In the genomic region with DNA sequence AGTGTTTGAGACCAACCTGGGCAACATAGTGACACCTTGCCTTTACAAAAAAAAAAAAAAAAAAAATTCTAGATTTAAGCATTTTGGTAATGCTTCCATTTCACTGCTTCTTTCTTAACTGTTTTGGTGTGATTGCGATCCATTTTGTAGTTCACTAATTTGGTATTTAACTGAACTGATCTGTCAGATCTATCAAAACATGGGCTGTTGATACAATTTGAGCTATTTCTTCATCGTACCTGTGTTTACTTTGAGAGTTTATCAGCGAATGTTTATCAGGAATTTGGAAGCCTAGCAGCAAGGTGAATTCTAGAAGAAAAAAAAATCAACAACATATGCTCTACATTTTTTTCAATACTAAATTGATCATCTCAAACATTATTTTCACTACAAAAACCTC, we compare ENCODE assay signal across 2 cellular contexts.
A peak's percentile ranks its signal among the peaks of the same experiment; 100 is the strongest.
TF ChIP-seq lines count a peak whose summit lies in the region.

No MANE protein-coding gene starts in this region.

TF ChIP-seq in liver, 16 proteins besides CTCF, POLR2A, EP300 and RAD21:
- TF ChIP-seq, protein P1, sequence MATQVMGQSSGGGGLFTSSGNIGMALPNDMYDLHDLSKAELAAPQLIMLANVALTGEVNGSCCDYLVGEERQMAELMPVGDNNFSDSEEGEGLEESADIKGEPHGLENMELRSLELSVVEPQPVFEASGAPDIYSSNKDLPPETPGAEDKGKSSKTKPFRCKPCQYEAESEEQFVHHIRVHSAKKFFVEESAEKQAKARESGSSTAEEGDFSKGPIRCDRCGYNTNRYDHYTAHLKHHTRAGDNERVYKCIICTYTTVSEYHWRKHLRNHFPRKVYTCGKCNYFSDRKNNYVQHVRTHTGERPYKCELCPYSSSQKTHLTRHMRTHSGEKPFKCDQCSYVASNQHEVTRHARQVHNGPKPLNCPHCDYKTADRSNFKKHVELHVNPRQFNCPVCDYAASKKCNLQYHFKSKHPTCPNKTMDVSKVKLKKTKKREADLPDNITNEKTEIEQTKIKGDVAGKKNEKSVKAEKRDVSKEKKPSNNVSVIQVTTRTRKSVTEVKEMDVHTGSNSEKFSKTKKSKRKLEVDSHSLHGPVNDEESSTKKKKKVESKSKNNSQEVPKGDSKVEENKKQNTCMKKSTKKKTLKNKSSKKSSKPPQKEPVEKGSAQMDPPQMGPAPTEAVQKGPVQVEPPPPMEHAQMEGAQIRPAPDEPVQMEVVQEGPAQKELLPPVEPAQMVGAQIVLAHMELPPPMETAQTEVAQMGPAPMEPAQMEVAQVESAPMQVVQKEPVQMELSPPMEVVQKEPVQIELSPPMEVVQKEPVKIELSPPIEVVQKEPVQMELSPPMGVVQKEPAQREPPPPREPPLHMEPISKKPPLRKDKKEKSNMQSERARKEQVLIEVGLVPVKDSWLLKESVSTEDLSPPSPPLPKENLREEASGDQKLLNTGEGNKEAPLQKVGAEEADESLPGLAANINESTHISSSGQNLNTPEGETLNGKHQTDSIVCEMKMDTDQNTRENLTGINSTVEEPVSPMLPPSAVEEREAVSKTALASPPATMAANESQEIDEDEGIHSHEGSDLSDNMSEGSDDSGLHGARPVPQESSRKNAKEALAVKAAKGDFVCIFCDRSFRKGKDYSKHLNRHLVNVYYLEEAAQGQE (IDR thresholded peaks at IDR 0.05): no peak
- TF ChIP-seq FOXA1 (IDR thresholded peaks at IDR 0.05) (peak; percentile 88), HNF4G (IDR thresholded peaks at IDR 0.05) (no peak), NR2F2 (IDR thresholded peaks at IDR 0.05) (no peak), YY1 (IDR thresholded peaks at IDR 0.05) (peak; percentile 55), FOXA2 (IDR thresholded peaks at IDR 0.05) (peak; percentile 89), SP1 (IDR thresholded peaks at IDR 0.05) (no peak), JUND (IDR thresholded peaks at IDR 0.05) (peak in 1 of 2 donors; percentile 14), TAF1 (conservative IDR thresholded peaks at IDR 0.05) (no peak), HNF4A (conservative IDR thresholded peaks at IDR 0.05) (peak; percentile 6 to 16), RXRA (IDR thresholded peaks at IDR 0.05) (peak; percentile 22 to 32), EGR1 (IDR thresholded peaks at IDR 0.05; ENCODE audit: low read depth in 2 of 2) (no peak), GABPA (IDR thresholded peaks at IDR 0.05 in 1 of 2, conservative IDR thresholded peaks at IDR 0.05 in 1 of 2) (no peak)
- TF ChIP-seq, protein P2, sequence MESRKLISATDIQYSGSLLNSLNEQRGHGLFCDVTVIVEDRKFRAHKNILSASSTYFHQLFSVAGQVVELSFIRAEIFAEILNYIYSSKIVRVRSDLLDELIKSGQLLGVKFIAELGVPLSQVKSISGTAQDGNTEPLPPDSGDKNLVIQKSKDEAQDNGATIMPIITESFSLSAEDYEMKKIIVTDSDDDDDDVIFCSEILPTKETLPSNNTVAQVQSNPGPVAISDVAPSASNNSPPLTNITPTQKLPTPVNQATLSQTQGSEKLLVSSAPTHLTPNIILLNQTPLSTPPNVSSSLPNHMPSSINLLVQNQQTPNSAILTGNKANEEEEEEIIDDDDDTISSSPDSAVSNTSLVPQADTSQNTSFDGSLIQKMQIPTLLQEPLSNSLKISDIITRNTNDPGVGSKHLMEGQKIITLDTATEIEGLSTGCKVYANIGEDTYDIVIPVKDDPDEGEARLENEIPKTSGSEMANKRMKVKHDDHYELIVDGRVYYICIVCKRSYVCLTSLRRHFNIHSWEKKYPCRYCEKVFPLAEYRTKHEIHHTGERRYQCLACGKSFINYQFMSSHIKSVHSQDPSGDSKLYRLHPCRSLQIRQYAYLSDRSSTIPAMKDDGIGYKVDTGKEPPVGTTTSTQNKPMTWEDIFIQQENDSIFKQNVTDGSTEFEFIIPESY (IDR thresholded peaks at IDR 0.05): peak; percentile 31
- TF ChIP-seq, protein P3, sequence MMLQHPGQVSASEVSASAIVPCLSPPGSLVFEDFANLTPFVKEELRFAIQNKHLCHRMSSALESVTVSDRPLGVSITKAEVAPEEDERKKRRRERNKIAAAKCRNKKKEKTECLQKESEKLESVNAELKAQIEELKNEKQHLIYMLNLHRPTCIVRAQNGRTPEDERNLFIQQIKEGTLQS (IDR thresholded peaks at IDR 0.05): no peak
- TF ChIP-seq, protein P4, sequence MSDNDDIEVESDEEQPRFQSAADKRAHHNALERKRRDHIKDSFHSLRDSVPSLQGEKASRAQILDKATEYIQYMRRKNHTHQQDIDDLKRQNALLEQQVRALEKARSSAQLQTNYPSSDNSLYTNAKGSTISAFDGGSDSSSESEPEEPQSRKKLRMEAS (IDR thresholded peaks at IDR 0.05): peak; percentile 44

TF ChIP-seq in HepG2, 621 proteins besides CTCF, POLR2A, EP300 and RAD21 (continued from another document):
- TF ChIP-seq, protein P5, sequence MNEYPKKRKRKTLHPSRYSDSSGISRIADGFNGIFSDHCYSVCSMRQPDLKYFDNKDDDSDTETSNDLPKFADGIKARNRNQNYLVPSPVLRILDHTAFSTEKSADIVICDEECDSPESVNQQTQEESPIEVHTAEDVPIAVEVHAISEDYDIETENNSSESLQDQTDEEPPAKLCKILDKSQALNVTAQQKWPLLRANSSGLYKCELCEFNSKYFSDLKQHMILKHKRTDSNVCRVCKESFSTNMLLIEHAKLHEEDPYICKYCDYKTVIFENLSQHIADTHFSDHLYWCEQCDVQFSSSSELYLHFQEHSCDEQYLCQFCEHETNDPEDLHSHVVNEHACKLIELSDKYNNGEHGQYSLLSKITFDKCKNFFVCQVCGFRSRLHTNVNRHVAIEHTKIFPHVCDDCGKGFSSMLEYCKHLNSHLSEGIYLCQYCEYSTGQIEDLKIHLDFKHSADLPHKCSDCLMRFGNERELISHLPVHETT (CRISPR knock-in tag; conservative IDR thresholded peaks at IDR 0.05): no peak
- TF ChIP-seq TEAD2 (CRISPR knock-in tag; IDR thresholded peaks at IDR 0.05): no peak
- TF ChIP-seq, protein P6, sequence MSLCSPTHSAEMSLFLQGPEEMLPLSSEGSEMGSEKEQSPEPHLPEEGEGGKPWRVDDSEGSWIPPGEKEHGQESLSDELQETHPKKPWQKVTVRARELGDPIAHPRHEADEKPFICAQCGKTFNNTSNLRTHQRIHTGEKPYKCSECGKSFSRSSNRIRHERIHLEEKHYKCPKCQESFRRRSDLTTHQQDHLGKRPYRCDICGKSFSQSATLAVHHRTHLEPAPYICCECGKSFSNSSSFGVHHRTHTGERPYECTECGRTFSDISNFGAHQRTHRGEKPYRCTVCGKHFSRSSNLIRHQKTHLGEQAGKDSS (CRISPR knock-in tag; IDR thresholded peaks at IDR 0.05; ENCODE audit: borderline replicate concordance, low read depth): no peak
- TF ChIP-seq, protein P7, sequence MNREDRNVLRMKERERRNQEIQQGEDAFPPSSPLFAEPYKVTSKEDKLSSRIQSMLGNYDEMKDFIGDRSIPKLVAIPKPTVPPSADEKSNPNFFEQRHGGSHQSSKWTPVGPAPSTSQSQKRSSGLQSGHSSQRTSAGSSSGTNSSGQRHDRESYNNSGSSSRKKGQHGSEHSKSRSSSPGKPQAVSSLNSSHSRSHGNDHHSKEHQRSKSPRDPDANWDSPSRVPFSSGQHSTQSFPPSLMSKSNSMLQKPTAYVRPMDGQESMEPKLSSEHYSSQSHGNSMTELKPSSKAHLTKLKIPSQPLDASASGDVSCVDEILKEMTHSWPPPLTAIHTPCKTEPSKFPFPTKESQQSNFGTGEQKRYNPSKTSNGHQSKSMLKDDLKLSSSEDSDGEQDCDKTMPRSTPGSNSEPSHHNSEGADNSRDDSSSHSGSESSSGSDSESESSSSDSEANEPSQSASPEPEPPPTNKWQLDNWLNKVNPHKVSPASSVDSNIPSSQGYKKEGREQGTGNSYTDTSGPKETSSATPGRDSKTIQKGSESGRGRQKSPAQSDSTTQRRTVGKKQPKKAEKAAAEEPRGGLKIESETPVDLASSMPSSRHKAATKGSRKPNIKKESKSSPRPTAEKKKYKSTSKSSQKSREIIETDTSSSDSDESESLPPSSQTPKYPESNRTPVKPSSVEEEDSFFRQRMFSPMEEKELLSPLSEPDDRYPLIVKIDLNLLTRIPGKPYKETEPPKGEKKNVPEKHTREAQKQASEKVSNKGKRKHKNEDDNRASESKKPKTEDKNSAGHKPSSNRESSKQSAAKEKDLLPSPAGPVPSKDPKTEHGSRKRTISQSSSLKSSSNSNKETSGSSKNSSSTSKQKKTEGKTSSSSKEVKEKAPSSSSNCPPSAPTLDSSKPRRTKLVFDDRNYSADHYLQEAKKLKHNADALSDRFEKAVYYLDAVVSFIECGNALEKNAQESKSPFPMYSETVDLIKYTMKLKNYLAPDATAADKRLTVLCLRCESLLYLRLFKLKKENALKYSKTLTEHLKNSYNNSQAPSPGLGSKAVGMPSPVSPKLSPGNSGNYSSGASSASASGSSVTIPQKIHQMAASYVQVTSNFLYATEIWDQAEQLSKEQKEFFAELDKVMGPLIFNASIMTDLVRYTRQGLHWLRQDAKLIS (CRISPR knock-in tag; IDR thresholded peaks at IDR 0.05): no peak
- TF ChIP-seq, protein P8, sequence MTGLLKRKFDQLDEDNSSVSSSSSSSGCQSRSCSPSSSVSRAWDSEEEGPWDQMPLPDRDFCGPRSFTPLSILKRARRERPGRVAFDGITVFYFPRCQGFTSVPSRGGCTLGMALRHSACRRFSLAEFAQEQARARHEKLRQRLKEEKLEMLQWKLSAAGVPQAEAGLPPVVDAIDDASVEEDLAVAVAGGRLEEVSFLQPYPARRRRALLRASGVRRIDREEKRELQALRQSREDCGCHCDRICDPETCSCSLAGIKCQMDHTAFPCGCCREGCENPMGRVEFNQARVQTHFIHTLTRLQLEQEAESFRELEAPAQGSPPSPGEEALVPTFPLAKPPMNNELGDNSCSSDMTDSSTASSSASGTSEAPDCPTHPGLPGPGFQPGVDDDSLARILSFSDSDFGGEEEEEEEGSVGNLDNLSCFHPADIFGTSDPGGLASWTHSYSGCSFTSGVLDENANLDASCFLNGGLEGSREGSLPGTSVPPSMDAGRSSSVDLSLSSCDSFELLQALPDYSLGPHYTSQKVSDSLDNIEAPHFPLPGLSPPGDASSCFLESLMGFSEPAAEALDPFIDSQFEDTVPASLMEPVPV (CRISPR knock-in tag; IDR thresholded peaks at IDR 0.05): no peak
